ENCODE assay signal across 8 cellular contexts in the genomic region with DNA sequence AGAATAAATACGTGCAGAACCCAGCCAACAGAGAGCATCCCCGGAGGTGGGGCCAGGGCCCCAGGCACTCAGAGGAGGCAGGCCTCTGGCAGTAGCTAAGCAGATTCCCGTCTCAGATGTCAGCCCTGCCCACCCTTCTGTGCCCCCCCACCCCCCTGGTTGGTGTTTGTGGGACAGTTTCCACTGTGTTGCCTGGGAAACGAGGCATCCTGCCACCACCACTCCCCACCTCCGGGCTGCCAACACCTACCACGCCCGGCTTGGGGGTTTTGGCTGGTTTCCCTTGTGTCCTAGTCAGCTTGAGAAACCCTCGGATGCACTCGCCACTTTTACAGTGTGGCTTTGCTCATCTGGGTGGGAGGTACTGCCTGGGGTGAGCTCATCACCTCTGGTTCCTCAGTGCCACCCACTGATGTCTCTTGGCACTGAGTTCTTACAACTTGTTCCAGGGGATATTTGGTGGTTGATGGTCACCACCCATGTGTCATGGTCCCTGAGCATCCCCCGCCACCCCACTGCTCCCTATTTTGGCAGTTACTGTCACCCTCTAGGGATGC.
DNase-seq lines count a peak whose midpoint lies in the region; ATAC-seq and TF ChIP-seq lines count a peak whose summit lies in the region.

No MANE protein-coding gene starts in this region.

- H3K9ac ChIP-seq in PC-3 (ENCODE audit: low read length): peak overlapping the region; percentile 84

- TF ChIP-seq CTCF in GM12865 (IDR thresholded peaks at IDR 0.05; ENCODE audit: insufficient read depth, low read depth, low read length, missing control alignments): no peak
- TF ChIP-seq CTCF in PC-3 (conservative IDR thresholded peaks at IDR 0.05; ENCODE audit: low read depth, low read length): peak; percentile 35

- H3K27me3 ChIP-seq in PC-3 (ENCODE audit: low read length): no peaks in the 10 kb centered on the region

- POLR2A ChIA-PET in PC-3 (lab: Charles Lee; ENCODE audit: unreplicated experiment): interaction anchor here (0.6 to 1.0 kb wide), 7 partner anchors 28 to 294 kb away, joined by 3 to 12 read pairs (median 5); a partner anchor contains a TSS

- no peak overlapping the region for H3K4me3 ChIP-seq in GM12865 (ENCODE audit: low read depth, low read length)
- H3K4me3 ChIP-seq in PC-3 (ENCODE audit: low read length): peak overlapping the region; percentile 46; the same call in 1 of the 2 replicates

- H3K9me2 ChIP-seq in PC-3 (replicated peaks; ENCODE audit: low read length): no peaks in the 10 kb centered on the region

- no peaks in the 10 kb centered on the region for H3K79me2 ChIP-seq in PC-3 (ENCODE audit: low read length)

- no peaks in the 10 kb centered on the region for H3F3A ChIP-seq in PC-3 (ENCODE audit: low read length, unreplicated experiment)

- CTCF ChIA-PET in PC-3 (lab: Charles Lee): interaction anchor here (0.5 to 1.0 kb wide), 8 partner anchors 27 to 147 kb away, joined by 3 to 5 read pairs (median 3); a partner anchor contains a TSS

- H3K27ac ChIP-seq in PC-3 (ENCODE audit: low read length): peak overlapping the region; percentile 99

- peak overlapping the region; percentile 46; the same call in 1 of the 2 replicates for H2AFZ ChIP-seq in PC-3 (ENCODE audit: low read length)

- H3K36me3 ChIP-seq in PC-3 (ENCODE audit: low read depth, low read length): no peaks in the 10 kb centered on the region

- H3K9me3 ChIP-seq in PC-3 (ENCODE audit: low read length): no peaks in the 10 kb centered on the region

- H4K20me1 ChIP-seq in PC-3 (ENCODE audit: low read length): no peaks in the 10 kb centered on the region

- BruUV-seq in PC-3 (replicated peaks; lab: Mats Ljungman, UMichigan): no TSS peak

- DNase-seq in GM12865 (ENCODE audit: low read depth) (peak; percentile 58), PC-3 (peak; percentile 98), left cardiac atrium (peak; percentile 80), iPS-NIHi7 (ENCODE audit: extremely low spot score) (no peak), SIG-M5 (lab: John Stamatoyannopoulos, UW) (no peak)
- peak; percentile 85 for DNase-seq in activated effector memory CD4-positive, alpha-beta T cell treated with Interleukin-2 at 50 U/mL for 16 hours
- DNase-seq in stimulated activated CD4-positive, alpha-beta T cell treated with anti-CD3 and anti-CD28 coated beads, TNF-alpha, amount 100 ng/mL, for 1 hour (ENCODE audit: low read depth in 3 of 3, low spot score in 1 of 3): peak; percentile 47 to 68 (median 49)

- peaks cover 35% of the 10 kb centered on the region for H3K4me1 ChIP-seq in PC-3 (ENCODE audit: insufficient read depth, low read length)

- H3K4me2 ChIP-seq in PC-3 (ENCODE audit: low read length): peak overlapping the region; percentile 84

- ATAC-seq in PC-3 (peak; percentile 91), left cardiac atrium (peak; percentile 87 to 89), GM21717 (IDR thresholded peaks at IDR 0.05; ENCODE audit: unreplicated experiment) (no peak)

- intact Hi-C loops in PC-3 (cut with micrococcal nuclease) (loop anchor here (1.0 to 2.0 kb wide), 4 partner anchors 46 to 144 kb away; no protein-coding TSS in a partner anchor), left cardiac atrium (cut with DNase I) (no loop called here)

Comparison
In these comparisons a context has a peak if more than half of its experiments do, and no peak if none do; other contexts are left out.
1. DNase-seq: peak in GM12865 (single experiment), PC-3 (single experiment), activated effector memory CD4-positive, alpha-beta T cell treated with Interleukin-2 at 50 U/mL for 16 hours (single experiment), left cardiac atrium (single experiment) and stimulated activated CD4-positive, alpha-beta T cell treated with anti-CD3 and anti-CD28 coated beads, TNF-alpha, amount 100 ng/mL, for 1 hour (3 of 3); none in iPS-NIHi7 (single experiment) and SIG-M5 (single experiment).